In the genomic region with DNA sequence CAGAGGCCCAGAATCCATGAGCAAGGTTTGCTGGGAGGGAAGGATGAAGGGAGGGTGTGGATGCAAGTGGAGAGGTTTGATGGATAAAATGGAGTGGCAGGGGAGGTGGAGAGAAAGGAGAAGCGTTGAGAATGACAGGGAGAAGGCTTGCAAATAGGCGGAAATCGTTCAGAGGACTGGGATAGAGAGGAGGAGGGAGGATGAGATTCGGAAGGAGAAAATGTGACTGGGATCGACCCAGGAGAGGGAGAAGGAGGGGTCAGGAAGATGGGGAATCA, we compare ENCODE assay signal across 12 cellular contexts. TPM values are rescaled to one million over a fixed set of nuclear protein-coding genes. Genes with fewer than 3 reads are reported as not detected.
DNase-seq lines count a peak whose midpoint lies in the region; ATAC-seq, FAIRE-seq and TF ChIP-seq lines count a peak whose summit lies in the region.
"Had no signal": no experiment of that assay in that cellular context is flagged by ENCODE, and none has a peak within 500 bp of the region (broad histone marks: within the 10 kb centered on the region; RNA-seq: fewer than 3 reads in every experiment).

No MANE protein-coding gene starts in this region.

- H3K27me3 ChIP-seq in thoracic aorta (replicated peaks; ENCODE audit: insufficient read depth) (no peaks in the 10 kb centered on the region), pancreas (no peaks in the 10 kb centered on the region)

- H3K4me3 ChIP-seq in astrocyte of the cerebellum (ENCODE audit: low read depth, low read length) (peak overlapping the region; percentile 29), thoracic aorta (peak overlapping the region; percentile 72), pancreas (peak overlapping the region in 1 of 4 donors; percentile 46)

- TF ChIP-seq CTCF in astrocyte of the cerebellum (IDR thresholded peaks at IDR 0.05; ENCODE audit: low read depth, low read length, missing control alignments), result no peak
- no peak for TF ChIP-seq CTCF in thoracic aorta (IDR thresholded peaks at IDR 0.05)
- no peak for TF ChIP-seq CTCF in pancreas (IDR thresholded peaks at IDR 0.05)

- H3K27me3 Mint-ChIP-seq in activated naive CD4-positive, alpha-beta T cell treated with anti-CD3 and anti-CD28 coated beads, Interleukin-2, amount 10 ng/mL, durations not matched to agents 7 days and 5 days, result peaks cover 68% of the 10 kb centered on the region
- peaks cover 13% of the 10 kb centered on the region for H3K27me3 Mint-ChIP-seq in memory B cell

- H3K4me3 Mint-ChIP-seq in activated naive CD4-positive, alpha-beta T cell treated with anti-CD3 and anti-CD28 coated beads, Interleukin-2, amount 10 ng/mL, durations not matched to agents 7 days and 5 days, result peak overlapping the region; percentile 10
- H3K4me3 Mint-ChIP-seq in memory B cell, result peak overlapping the region; percentile 83
- H3K4me3 Mint-ChIP-seq: CD4-positive, alpha-beta T cell had no signal

- no peak for ATAC-seq in memory B cell (ENCODE audit: low read depth)
- ATAC-seq in thoracic aorta (ENCODE audit: insufficient number of reproducible peaks, low FRiP score, low read depth), result no peak
- ATAC-seq in pancreas, result no peak

- no peak overlapping the region for H3K27ac Mint-ChIP-seq in activated naive CD4-positive, alpha-beta T cell treated with anti-CD3 and anti-CD28 coated beads, Interleukin-2, amount 10 ng/mL, durations not matched to agents 7 days and 5 days
- H3K27ac Mint-ChIP-seq in memory B cell, result peak overlapping the region; percentile 43
- H3K27ac Mint-ChIP-seq: CD4-positive, alpha-beta T cell had no signal

- no peaks in the 10 kb centered on the region for H3K36me3 Mint-ChIP-seq in activated naive CD4-positive, alpha-beta T cell treated with anti-CD3 and anti-CD28 coated beads, Interleukin-2, amount 10 ng/mL, durations not matched to agents 7 days and 5 days
- no peaks in the 10 kb centered on the region for H3K36me3 Mint-ChIP-seq in memory B cell

- no peak for FAIRE-seq in pancreas (lab: Jason Lieb, UNC)

- intact Hi-C loops in head of caudate nucleus (cut with DNase I), result no loop called here
- intact Hi-C loops in pancreas (cut with DNase I), result no loop called here

- CTCF ChIA-PET in activated naive CD4-positive, alpha-beta T cell treated with anti-CD3 and anti-CD28 coated beads, Interleukin-2, amount 10 ng/mL, durations not matched to agents 7 days and 5 days (lab: Charles Lee), result no interaction called here

- H3K9me3 Mint-ChIP-seq in activated naive CD4-positive, alpha-beta T cell treated with anti-CD3 and anti-CD28 coated beads, Interleukin-2, amount 10 ng/mL, durations not matched to agents 7 days and 5 days, result peaks cover 6% of the 10 kb centered on the region
- H3K9me3 Mint-ChIP-seq in memory B cell, result peaks cover 11% of the 10 kb centered on the region

- 32 to 41% methylated on average over 5 of the region's 5 CpGs for WGBS in pancreas, 2 donors

- no peak for DNase-seq in activated naive CD4-positive, alpha-beta T cell treated with anti-CD3 and anti-CD28 coated beads, Interleukin-2, amount 10 ng/mL, durations not matched to agents 7 days and 5 days
- no peak for DNase-seq in activated naive CD4-positive, alpha-beta T cell (lab: John Stamatoyannopoulos, UW)
- DNase-seq in astrocyte of the cerebellum (ENCODE audit: low read depth) (no peak), memory B cell (ENCODE audit: low spot score in 2 of 2) (no peak), thoracic aorta (ENCODE audit: low spot score) (no peak), NK-92 (lab: John Stamatoyannopoulos, UW; ENCODE audit: unreplicated experiment) (no peak), head of caudate nucleus (no peak), pancreas (no peak)
- DNase-seq: CD4-positive, alpha-beta T cell had no signal

- H3K9me3 ChIP-seq in thoracic aorta, result peaks cover 7% of the 10 kb centered on the region
- H3K9me3 ChIP-seq in pancreas, result peaks cover 0 to 4% (median 0%) of the 10 kb centered on the region in 4 donors

- peaks cover 5 to 13% of the 10 kb centered on the region in 2 donors for H3K4me1 ChIP-seq in thoracic aorta (ENCODE audit: control insufficient read depth in 1 of 2, low read depth in 2 of 2)
- peaks cover 0 to 8% (median 5%) of the 10 kb centered on the region in 3 donors for H3K4me1 ChIP-seq in pancreas

- in situ Hi-C loops in astrocyte of the cerebellum (cut with HindIII; ENCODE audit: low sequenced_read_pairs), result loop anchor here (25.0 kb wide), 1 partner anchor 130 kb away; no protein-coding TSS in a partner anchor

- H3K36me3 ChIP-seq in thoracic aorta, result no peaks in the 10 kb centered on the region
- no peaks in the 10 kb centered on the region for H3K36me3 ChIP-seq in pancreas

- H3K27ac ChIP-seq in thoracic aorta (no peak overlapping the region), pancreas (no peak overlapping the region)

- peaks cover 10% of the 10 kb centered on the region for H3K4me1 Mint-ChIP-seq in activated naive CD4-positive, alpha-beta T cell treated with anti-CD3 and anti-CD28 coated beads, Interleukin-2, amount 10 ng/mL, durations not matched to agents 7 days and 5 days
- peaks cover 13% of the 10 kb centered on the region for H3K4me1 Mint-ChIP-seq in memory B cell

RNA-seq across cellular contexts. Expression of a gene that starts 0.4 kb away (rescaled TPM):
- total RNA-seq in thoracic aorta, result not detected
- under 1 TPM; 0.13 to 0.43 (median 0.24) TPM for total RNA-seq in pancreas
- polyA plus RNA-seq in pancreas, result 1 to 10 TPM in 1 of 2 donors, under 1 TPM in 1; 0.68 to 1.1 TPM
- total RNA-seq: CD4-positive, alpha-beta T cell; LHCN-M2; posterior vena cava; subcutaneous adipose tissue had no signal
